8 cellular contexts compared by ENCODE assay signal in genomic region chr3:183909030-183909600, GRCh38.
"Had no signal": no experiment of that assay in that cellular context is flagged by ENCODE, and none has a peak within 500 bp of the region (broad histone marks: within the 10 kb centered on the region; RNA-seq: fewer than 3 reads in every experiment).

No MANE protein-coding gene starts in this region.

- H3K27me3 Mint-ChIP-seq: IgD-negative memory B cell had no signal

- FAIRE-seq: H54, HepG2 had no signal

- H3K4me3 Mint-ChIP-seq: HFFc6, IgD-negative memory B cell had no signal

- H3K36me3 ChIP-seq: HAP-1 had no signal

- H3K36me3 Mint-ChIP-seq: IgD-negative memory B cell had no signal

- DNase-seq: GOT3, HFFc6, KBM-7 had no signal

- H3K27ac ChIP-seq: HL-60 had no signal

- H3K4me1 Mint-ChIP-seq: IgD-negative memory B cell had no signal

- H3K4me1 ChIP-seq: HAP-1 had no signal

- H3K9me3 Mint-ChIP-seq: HFFc6, IgD-negative memory B cell had no signal

- H3K9me3 ChIP-seq: HAP-1 had no signal

- H3K27ac Mint-ChIP-seq: HFFc6, IgD-negative memory B cell had no signal

- H3K4me3 ChIP-seq: HAP-1 had no signal
